Comparison of ENCODE assay signal across 15 cellular contexts in genomic region chr9:113896713-113897112, GRCh38.
"Had no signal": no experiment of that assay in that cellular context is flagged by ENCODE, and none has a peak within 500 bp of the region (broad histone marks: within the 10 kb centered on the region; RNA-seq: fewer than 3 reads in every experiment).

No MANE protein-coding gene starts in this region.

- H3K27ac Mint-ChIP-seq: natural killer cell had no signal

- DNase-seq: effector memory CD4-positive, alpha-beta T cell; gastrocnemius medialis; heart right ventricle; hypothalamus; islet precursor cell; mammary epithelial cell; mucosa of descending colon; natural killer cell; sigmoid colon; stimulated activated CD4-positive, alpha-beta T cell treated with anti-CD3 and anti-CD28 coated beads, Interleukin-2, amount 100 ng/mL, for 24 hours; stimulated activated naive CD4-positive, alpha-beta T cell treated with Interleukin-2 at 50 U/mL for 16 hours; upper lobe of left lung; uterus had no signal

- H3K36me3 Mint-ChIP-seq: natural killer cell had no signal

- H3K4me1 Mint-ChIP-seq: natural killer cell, neural crest cell had no signal

- H3K9me3 Mint-ChIP-seq: natural killer cell had no signal

- H3K4me3 Mint-ChIP-seq: natural killer cell, neural crest cell had no signal

- ATAC-seq: gastrocnemius medialis, heart right ventricle, left lobe of liver, mucosa of descending colon, natural killer cell had no signal
